In genomic region chr22:46054091-46054877, GRCh38 we compare ENCODE assay signal across 8 cellular contexts.
DNase-seq lines count a peak whose midpoint lies in the region; ATAC-seq and TF ChIP-seq lines count a peak whose summit lies in the region.

No MANE protein-coding gene starts in this region.

- peak overlapping the region; percentile 78 to 94 (median 84) for H3K4me3 Mint-ChIP-seq in T-cell

- peaks cover 18% of the 10 kb centered on the region for H3K4me1 ChIP-seq in colonic mucosa
- H3K4me1 ChIP-seq in liver (ENCODE audit: control insufficient read depth in 4 of 4, insufficient read depth in 4 of 4, low read length in 3 of 4) = peaks cover 12 to 56% (median 46%) of the 10 kb centered on the region in 4 donors

- no peaks in the 10 kb centered on the region for H3K36me3 Mint-ChIP-seq in T-cell

- DNase-seq in AML-193 (lab: John Stamatoyannopoulos, UW) (peak; percentile 34 to 54), T-cell (peak in 23 of 34 experiments; percentile 19 to 60 (median 34)), colonic mucosa (peak; percentile 68)
- DNase-seq in stimulated activated naive CD4-positive, alpha-beta T cell treated with Interleukin-2 at 50 U/mL for 16 hours (lab: John Stamatoyannopoulos, UW) = peak; percentile 36

- peak overlapping the region; percentile 62 for H3K4me3 ChIP-seq in colonic mucosa
- H3K4me3 ChIP-seq in liver (ENCODE audit: low read depth in 1 of 3, low read length in 3 of 3) = peak overlapping the region; percentile 44 to 85 (median 57)

- no peak for TF ChIP-seq RAD21 in liver (IDR thresholded peaks at IDR 0.05)

- H3K9ac ChIP-seq in colonic mucosa (ENCODE audit: low read depth in 2 of 2, low read length in 2 of 2) = peak overlapping the region; percentile 90 to 99
- H3K9ac ChIP-seq in liver (ENCODE audit: low read depth in 1 of 2, low read length in 2 of 2) = peak overlapping the region; percentile 26 to 42

- no peaks in the 10 kb centered on the region for H3K27me3 Mint-ChIP-seq in T-cell

- H3K9me3 ChIP-seq in colonic mucosa (no peaks in the 10 kb centered on the region), liver (ENCODE audit: control insufficient read depth in 4 of 4, low read length in 3 of 4) (no peaks in the 10 kb centered on the region)

- H3K4me1 Mint-ChIP-seq in T-cell = peaks cover 56 to 81% (median 70%) of the 10 kb centered on the region in 3 donors

- intact Hi-C loops in colonic mucosa (cut with DNase I) = no loop called here

- peak; percentile 46 for ATAC-seq in GM19351 (IDR thresholded peaks at IDR 0.05; ENCODE audit: unreplicated experiment)
- ATAC-seq in T-cell (replicated peaks in 1 of 4) = peak; percentile 53 to 69 (median 68)
- no peak for ATAC-seq in HG03565 (IDR thresholded peaks at IDR 0.05; ENCODE audit: unreplicated experiment)
- ATAC-seq in GM19395 (IDR thresholded peaks at IDR 0.05; ENCODE audit: unreplicated experiment) = no peak

- H3K27ac Mint-ChIP-seq in T-cell = peak overlapping the region; percentile 91 to 92

- CTCF ChIA-PET in T-cell (lab: Charles Lee) = interaction anchor here (0.6 to 2.2 kb wide), 5 partner anchors 18 to 62 kb away, joined by 4 to 9 read pairs (median 6); no protein-coding TSS in a partner anchor

- H3K36me3 ChIP-seq in colonic mucosa = no peaks in the 10 kb centered on the region
- no peaks in the 10 kb centered on the region for H3K36me3 ChIP-seq in liver (ENCODE audit: control insufficient read depth in 4 of 4, insufficient read depth in 3 of 4, low read depth in 1 of 4, low read length in 3 of 4)

- POLR2A ChIA-PET in T-cell (lab: Charles Lee) = interaction anchor here in 1 of 2 donors (0.6 kb wide), 1 partner anchor 11 kb away, joined by 9 read pairs; no protein-coding TSS in a partner anchor

- H3K27ac ChIP-seq in colonic mucosa (peak overlapping the region; percentile 96), liver (ENCODE audit: low read depth in 1 of 2, low read length in 2 of 2) (peak overlapping the region; percentile 88 to 89)

- TF ChIP-seq CTCF in colonic mucosa (IDR thresholded peaks at IDR 0.05) (no peak), liver (IDR thresholded peaks at IDR 0.05; ENCODE audit: low read depth, low read length, missing input control) (no peak)

- H3K9me3 Mint-ChIP-seq in T-cell = no peaks in the 10 kb centered on the region

- WGBS in liver = 21% methylated on average over 39 of the region's 39 CpGs

- H3K27me3 ChIP-seq in colonic mucosa = no peaks in the 10 kb centered on the region
- no peaks in the 10 kb centered on the region for H3K27me3 ChIP-seq in liver (ENCODE audit: control insufficient read depth in 4 of 4, insufficient read depth in 4 of 4, low read length in 3 of 4)

TF ChIP-seq in liver, 16 proteins besides CTCF, POLR2A, EP300 and RAD21:
- TF ChIP-seq HNF4G (IDR thresholded peaks at IDR 0.05) = no peak
- TF ChIP-seq YY1 (IDR thresholded peaks at IDR 0.05) = no peak
- no peak for TF ChIP-seq JUND (IDR thresholded peaks at IDR 0.05)
- no peak for TF ChIP-seq ZBTB33 (IDR thresholded peaks at IDR 0.05)
- TF ChIP-seq RXRA (IDR thresholded peaks at IDR 0.05) = no peak
- no peak for TF ChIP-seq FOXA1 (IDR thresholded peaks at IDR 0.05)
- no peak for TF ChIP-seq FOXA2 (IDR thresholded peaks at IDR 0.05)
- TF ChIP-seq NR2F2 (IDR thresholded peaks at IDR 0.05) = no peak
- TF ChIP-seq REST (IDR thresholded peaks at IDR 0.05) = no peak
- no peak for TF ChIP-seq GABPA (IDR thresholded peaks at IDR 0.05 in 1 of 2, conservative IDR thresholded peaks at IDR 0.05 in 1 of 2)
- no peak for TF ChIP-seq HNF4A (conservative IDR thresholded peaks at IDR 0.05)
- no peak for TF ChIP-seq ATF3 (IDR thresholded peaks at IDR 0.05)
- TF ChIP-seq TAF1 (conservative IDR thresholded peaks at IDR 0.05) = no peak
- no peak for TF ChIP-seq EGR1 (IDR thresholded peaks at IDR 0.05; ENCODE audit: low read depth in 2 of 2)

Comparison
In these comparisons a context has a peak if more than half of its experiments do, and no peak if none do; other contexts are left out.
1. ATAC-seq: peak in GM19351 (single experiment) and T-cell (4 of 4); none in HG03565 (single experiment) and GM19395 (single experiment).
2. Peak in every context shown above with its lines, with median percentiles within 50 percentile points of each other: DNase-seq.